Comparison of ENCODE assay signal across 9 cellular contexts in the genomic region with DNA sequence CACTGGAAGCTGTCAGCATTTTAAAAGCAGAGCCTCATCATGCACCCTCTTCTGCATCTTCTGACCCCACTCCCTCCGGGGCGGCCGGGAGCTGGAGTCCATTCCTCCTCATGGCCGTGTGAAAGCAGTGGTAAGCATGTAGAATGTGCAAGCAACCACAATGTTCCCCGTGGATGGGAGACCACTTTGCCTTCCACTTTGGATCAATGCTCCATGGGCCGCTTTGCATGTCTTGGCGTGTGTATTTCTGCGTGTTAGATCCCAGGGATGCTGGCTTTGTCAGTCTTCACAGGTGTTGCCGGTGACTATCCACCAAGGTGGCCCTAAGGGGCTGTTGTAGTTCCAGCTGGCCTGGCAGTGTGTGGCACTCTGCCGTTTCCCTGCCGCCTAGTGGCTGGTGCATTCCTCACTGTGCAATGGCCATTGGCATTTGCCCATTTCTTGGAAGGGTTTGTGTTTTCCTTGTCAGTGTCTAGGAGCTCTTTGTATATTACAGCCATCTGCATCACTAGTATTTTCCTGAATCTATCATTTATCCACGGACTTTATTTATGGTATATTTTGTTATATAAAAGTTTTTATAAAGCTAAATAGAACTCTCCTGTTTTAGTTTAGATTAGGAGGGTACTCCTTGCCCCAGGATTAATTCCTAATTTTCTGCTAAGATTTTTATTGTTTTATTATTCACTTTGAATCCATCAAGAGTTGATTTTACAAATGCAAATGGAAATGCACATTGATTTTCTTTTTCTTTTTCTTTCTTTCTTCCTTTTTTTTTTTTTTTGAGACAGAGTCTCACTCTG. TPM values are rescaled to one million over a fixed set of nuclear protein-coding genes. Genes with fewer than 3 reads are reported as not detected.
DNase-seq lines count a peak whose midpoint lies in the region.
"Had no signal": no experiment of that assay in that cellular context is flagged by ENCODE, and none has a peak within 500 bp of the region (broad histone marks: within the 10 kb centered on the region; RNA-seq: fewer than 3 reads in every experiment).

No MANE protein-coding gene starts in this region.

- no peak overlapping the region for H4K5ac ChIP-seq in mesendoderm (ENCODE audit: low read length)

- WGBS in mesendoderm (ENCODE audit: extremely low coverage, insufficient coverage, low lambda C conversion rate): no CpG with 5 or more reads among the region's 12 CpGs

- H4K8ac ChIP-seq in mesendoderm (ENCODE audit: low read depth, low read length): no peak overlapping the region

- H2BK15ac ChIP-seq in mesendoderm (replicated peaks; ENCODE audit: low read depth): no peak overlapping the region

- no peak overlapping the region for H3K18ac ChIP-seq in mesendoderm (ENCODE audit: low read length)

- H3K4me2 ChIP-seq in mesendoderm (ENCODE audit: low read length): no peak overlapping the region

- no peaks in the 10 kb centered on the region for H3K79me1 ChIP-seq in mesendoderm (ENCODE audit: low read length)

- no peaks in the 10 kb centered on the region for H3K4me1 Mint-ChIP-seq in activated CD4-positive, alpha-beta memory T cell treated with anti-CD3 and anti-CD28 coated beads, Interleukin-2, amount 10 ng/mL, durations not matched to agents 7 days and 5 days

- no peaks in the 10 kb centered on the region for H3K79me2 ChIP-seq in mesendoderm (ENCODE audit: control insufficient read depth, insufficient read depth, low read length)

- no peak overlapping the region for H3K27ac Mint-ChIP-seq in activated CD4-positive, alpha-beta memory T cell treated with anti-CD3 and anti-CD28 coated beads, Interleukin-2, amount 10 ng/mL, durations not matched to agents 7 days and 5 days

- no peak overlapping the region for H2BK5ac ChIP-seq in mesendoderm (ENCODE audit: low read length)

- H2AK5ac ChIP-seq in mesendoderm (ENCODE audit: low read length): no peak overlapping the region

- no peaks in the 10 kb centered on the region for H3K36me3 ChIP-seq in mesendoderm (ENCODE audit: control insufficient read depth, insufficient read depth, low read length)

- no peak overlapping the region for H3K4me3 Mint-ChIP-seq in activated CD4-positive, alpha-beta memory T cell treated with anti-CD3 and anti-CD28 coated beads, Interleukin-2, amount 10 ng/mL, durations not matched to agents 7 days and 5 days

- no peak overlapping the region for H3K56ac ChIP-seq in mesendoderm (ENCODE audit: low read length)

- H3K4me1 ChIP-seq in mesendoderm (ENCODE audit: control insufficient read depth, low read depth, low read length): peaks cover 3% of the 10 kb centered on the region

- H3K23ac ChIP-seq in mesendoderm (ENCODE audit: low read length): no peak overlapping the region

- no peaks in the 10 kb centered on the region for H3K27me3 ChIP-seq in mesendoderm (ENCODE audit: insufficient read depth, low read length, poor library complexity)

- no peaks in the 10 kb centered on the region for H3K36me3 Mint-ChIP-seq in activated CD4-positive, alpha-beta memory T cell treated with anti-CD3 and anti-CD28 coated beads, Interleukin-2, amount 10 ng/mL, durations not matched to agents 7 days and 5 days (ENCODE audit: low read depth)

- POLR2A ChIA-PET in activated CD4-positive, alpha-beta memory T cell treated with anti-CD3 and anti-CD28 coated beads, Interleukin-2, amount 10 ng/mL, durations not matched to agents 7 days and 5 days (lab: Charles Lee): no interaction called here

- CTCF ChIA-PET in activated CD4-positive, alpha-beta memory T cell treated with anti-CD3 and anti-CD28 coated beads, Interleukin-2, amount 10 ng/mL, durations not matched to agents 7 days and 5 days (lab: Charles Lee): interaction anchor here (1.9 to 3.0 kb wide), 3 partner anchors 8 to 13 kb away, joined by 6 to 16 read pairs (median 8); no protein-coding TSS in a partner anchor

- peaks cover 4% of the 10 kb centered on the region for H3K27me3 Mint-ChIP-seq in activated CD4-positive, alpha-beta memory T cell treated with anti-CD3 and anti-CD28 coated beads, Interleukin-2, amount 10 ng/mL, durations not matched to agents 7 days and 5 days

- no peak overlapping the region for H3K4ac ChIP-seq in mesendoderm (ENCODE audit: low read depth, low read length)

- H2BK120ac ChIP-seq in mesendoderm (ENCODE audit: low read depth, low read length): no peak overlapping the region

- H3K9ac ChIP-seq in mesendoderm (ENCODE audit: low read length): no peak overlapping the region

- no peak overlapping the region for H3K27ac ChIP-seq in mesendoderm (ENCODE audit: low read depth, low read length)

- H3K9me3 Mint-ChIP-seq in activated CD4-positive, alpha-beta memory T cell treated with anti-CD3 and anti-CD28 coated beads, Interleukin-2, amount 10 ng/mL, durations not matched to agents 7 days and 5 days: no peaks in the 10 kb centered on the region

- no peak overlapping the region for H3K4me3 ChIP-seq in mesendoderm (ENCODE audit: low read length)

- peak; percentile 52 for DNase-seq in D341Med (ENCODE audit: low spot score)
- DNase-seq in NCI-H1694 (lab: John Stamatoyannopoulos, UW): peak; percentile 22
- peak; percentile 61 for DNase-seq in cerebellar cortex (ENCODE audit: low spot score)
- peak; percentile 30 for DNase-seq in mucosa of gallbladder (ENCODE audit: low spot score)
- DNase-seq in activated CD4-positive, alpha-beta memory T cell treated with anti-CD3 and anti-CD28 coated beads, Interleukin-2, amount 10 ng/mL, durations not matched to agents 7 days and 5 days: no peak
- DNase-seq in stimulated activated CD4-positive, alpha-beta T cell treated with anti-CD3 and anti-CD28 coated beads, Interleukin-4, amount 100 ng/mL, for 4 hours: no peak
- no peak for DNase-seq in mesendoderm
- DNase-seq in T-helper 9 cell: no peak

RNA-seq across cellular contexts. Expression of a gene that starts 5.8 kb away (rescaled TPM):
- 3.4 TPM for total RNA-seq in mucosa of gallbladder
- not detected for total RNA-seq in activated CD4-positive, alpha-beta memory T cell treated with anti-CD3 and anti-CD28 coated beads, Interleukin-2, amount 10 ng/mL, durations not matched to agents 7 days and 5 days
- polyA plus RNA-seq in mesendoderm (2013, experiment 1 of 2): 0.52 TPM
- 0.55 TPM for polyA plus RNA-seq in mesendoderm (2013, experiment 2 of 2)

RNA-seq across cellular contexts. Expression of a gene that starts 37.5 kb away (rescaled TPM):
- not detected for total RNA-seq in mucosa of gallbladder
- total RNA-seq in activated CD4-positive, alpha-beta memory T cell treated with anti-CD3 and anti-CD28 coated beads, Interleukin-2, amount 10 ng/mL, durations not matched to agents 7 days and 5 days: not detected
- not detected for polyA plus RNA-seq in mesendoderm (2013, experiment 1 of 2)
- polyA plus RNA-seq in mesendoderm (2013, experiment 2 of 2): 0.03 TPM
- polyA plus RNA-seq: adipose tissue had no signal

Comparison
In these comparisons a context has a peak if more than half of its experiments do, and no peak if none do; other contexts are left out.
1. DNase-seq: peak in D341Med (single experiment), NCI-H1694 (single experiment), cerebellar cortex (single experiment) and mucosa of gallbladder (single experiment); none in activated CD4-positive, alpha-beta memory T cell treated with anti-CD3 and anti-CD28 coated beads, Interleukin-2, amount 10 ng/mL, durations not matched to agents 7 days and 5 days (single experiment), stimulated activated CD4-positive, alpha-beta T cell treated with anti-CD3 and anti-CD28 coated beads, Interleukin-4, amount 100 ng/mL, for 4 hours (0 of 2), mesendoderm (single experiment) and T-helper 9 cell (single experiment).